ENCODE assay signal across 9 cellular contexts in the genomic region with DNA sequence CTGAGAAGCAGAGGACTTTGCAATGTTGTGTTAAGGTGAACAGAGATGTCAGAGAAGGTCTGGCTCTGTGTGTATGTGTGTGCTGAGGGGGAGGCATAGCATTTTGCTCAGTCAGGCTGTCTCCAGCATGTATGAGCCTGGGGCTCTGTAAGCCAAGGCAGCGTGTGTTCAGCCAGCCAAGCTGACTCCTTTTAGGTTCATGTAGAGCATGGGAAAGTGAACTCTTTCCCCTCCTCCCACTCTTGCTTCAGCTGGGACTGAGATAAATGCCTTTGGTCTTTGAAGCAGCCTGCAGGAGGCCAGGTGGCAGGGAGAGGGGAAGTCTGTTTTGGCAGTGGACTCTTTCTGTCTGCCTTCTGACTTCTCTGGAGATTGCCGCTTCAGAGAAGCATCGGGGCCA. TPM values are rescaled to one million over a fixed set of nuclear protein-coding genes. Genes with fewer than 3 reads are reported as not detected.
DNase-seq lines count a peak whose midpoint lies in the region; FAIRE-seq and TF ChIP-seq lines count a peak whose summit lies in the region.
"Had no signal": no experiment of that assay in that cellular context is flagged by ENCODE, and none has a peak within 500 bp of the region (broad histone marks: within the 10 kb centered on the region; RNA-seq: fewer than 3 reads in every experiment).

No MANE protein-coding gene starts in this region.

- no peak overlapping the region for H2AFZ ChIP-seq in hepatocyte

- H3K27ac ChIP-seq in hepatocyte (peak overlapping the region; percentile 70), spleen (peak overlapping the region in 7 of 8 donors; percentile 2 to 61 (median 29))

- TF ChIP-seq CTCF in hepatocyte (IDR thresholded peaks at IDR 0.05; ENCODE audit: poor library complexity) (no peak), spleen (IDR thresholded peaks at IDR 0.05 in 8 of 11, conservative IDR thresholded peaks at IDR 0.05 in 3 of 11) (no peak)

- TF ChIP-seq POLR2A in spleen (IDR thresholded peaks at IDR 0.05), result no peak
- TF ChIP-seq POLR2A in GM12892 (IDR thresholded peaks at IDR 0.05; ENCODE audit: low read depth, low read length), result no peak

- peaks cover 42% of the 10 kb centered on the region for H3K4me1 Mint-ChIP-seq in activated T-helper 1 cell treated with anti-CD3 and anti-CD28 coated beads, Interleukin-12 subunit alpha, Interleukin-12 subunit beta, Interleukin-2, Interleukin-4 antibody, amounts not matched to agents 30 ng/mL and 10 ng/mL and 1 ng/mL, durations not matched to agents 14 hours and 24 hours and 36 hours (ENCODE audit: low read depth)

- H4K20me1 ChIP-seq in hepatocyte (ENCODE audit: insufficient read depth, poor library complexity, severe bottlenecking), result no peaks in the 10 kb centered on the region

- H3K9me3 ChIP-seq in hepatocyte (ENCODE audit: low read depth), result no peaks in the 10 kb centered on the region
- H3K9me3 ChIP-seq in spleen, result no peaks in the 10 kb centered on the region

- H3K36me3 Mint-ChIP-seq in activated T-helper 1 cell treated with anti-CD3 and anti-CD28 coated beads, Interleukin-12 subunit alpha, Interleukin-12 subunit beta, Interleukin-2, Interleukin-4 antibody, amounts not matched to agents 30 ng/mL and 10 ng/mL and 1 ng/mL, durations not matched to agents 14 hours and 24 hours and 36 hours (ENCODE audit: low read depth), result peaks cover 14% of the 10 kb centered on the region

- intact Hi-C loops in activated T-helper 1 cell treated with anti-CD3 and anti-CD28 coated beads, Interleukin-12 subunit alpha, Interleukin-12 subunit beta, Interleukin-2, Interleukin-4 antibody, amounts not matched to agents 30 ng/mL and 10 ng/mL and 1 ng/mL, durations not matched to agents 14 hours and 24 hours and 36 hours (cut with micrococcal nuclease), result loop anchor here (10.0 kb wide), 2 partner anchors 473 to 1197 kb away; a partner anchor contains a TSS
- intact Hi-C loops in spleen (cut with DNase I; ENCODE audit: low total_unique reads), result no loop called here

- DNase-seq in NCI-H2227 (lab: John Stamatoyannopoulos, UW; ENCODE audit: unreplicated experiment) (peak; percentile 31), NCI-H2227 treated with DMSO at 0.1 percent for 48 hours (lab: John Stamatoyannopoulos, UW) (no peak), hepatocyte (ENCODE audit: low spot score) (peak; percentile 69), spleen (no peak), T-helper 2 cell (no peak), NOMO-1 (lab: John Stamatoyannopoulos, UW; ENCODE audit: unreplicated experiment in 2 of 2) (no peak), GM12892 (ENCODE audit: insufficient read length) (no peak)
- DNase-seq in activated T-helper 1 cell treated with anti-CD3 and anti-CD28 coated beads, Interleukin-12 subunit alpha, Interleukin-12 subunit beta, Interleukin-2, Interleukin-4 antibody, amounts not matched to agents 30 ng/mL and 10 ng/mL and 1 ng/mL, durations not matched to agents 14 hours and 24 hours and 36 hours (ENCODE audit: low spot score), result no peak
- DNase-seq: 8988T had no signal

- H3K27me3 ChIP-seq in hepatocyte, result no peaks in the 10 kb centered on the region
- H3K27me3 ChIP-seq in spleen (replicated peaks in 1 of 7), result no peaks in the 10 kb centered on the region

- H3K4me3 Mint-ChIP-seq in activated T-helper 1 cell treated with anti-CD3 and anti-CD28 coated beads, Interleukin-12 subunit alpha, Interleukin-12 subunit beta, Interleukin-2, Interleukin-4 antibody, amounts not matched to agents 30 ng/mL and 10 ng/mL and 1 ng/mL, durations not matched to agents 14 hours and 24 hours and 36 hours, result no peak overlapping the region

- no peak for FAIRE-seq in GM12892 (lab: Jason Lieb, UNC)

- H3K4me1 ChIP-seq in hepatocyte (ENCODE audit: insufficient read depth) (peaks cover 18% of the 10 kb centered on the region), spleen (peaks cover 5 to 63% (median 29%) of the 10 kb centered on the region in 6 donors)

- 45% methylated on average over 3 of the region's 3 CpGs for WGBS in hepatocyte (ENCODE audit: low lambda C conversion rate, missing lambda C conversion rate)
- 45 to 56% (median 47%) methylated on average over 3 of the region's 3 CpGs for WGBS in spleen, 5 donors

- peaks cover 51% of the 10 kb centered on the region for H3K79me2 ChIP-seq in hepatocyte

- no peaks in the 10 kb centered on the region for H3K9me2 ChIP-seq in hepatocyte (replicated peaks; ENCODE audit: insufficient read depth)

- peak overlapping the region; percentile 51 for H3K4me2 ChIP-seq in hepatocyte

- H3K4me3 ChIP-seq in hepatocyte (no peak overlapping the region), spleen (no peak overlapping the region)

- no peaks in the 10 kb centered on the region for H3K27me3 Mint-ChIP-seq in activated T-helper 1 cell treated with anti-CD3 and anti-CD28 coated beads, Interleukin-12 subunit alpha, Interleukin-12 subunit beta, Interleukin-2, Interleukin-4 antibody, amounts not matched to agents 30 ng/mL and 10 ng/mL and 1 ng/mL, durations not matched to agents 14 hours and 24 hours and 36 hours (ENCODE audit: insufficient read depth)

- H3K36me3 ChIP-seq in hepatocyte (replicated peaks; ENCODE audit: insufficient read depth, low read depth) (no peaks in the 10 kb centered on the region), spleen (no peaks in the 10 kb centered on the region)

- H3K9me3 Mint-ChIP-seq in activated T-helper 1 cell treated with anti-CD3 and anti-CD28 coated beads, Interleukin-12 subunit alpha, Interleukin-12 subunit beta, Interleukin-2, Interleukin-4 antibody, amounts not matched to agents 30 ng/mL and 10 ng/mL and 1 ng/mL, durations not matched to agents 14 hours and 24 hours and 36 hours, result no peaks in the 10 kb centered on the region

- H3K27ac Mint-ChIP-seq in activated T-helper 1 cell treated with anti-CD3 and anti-CD28 coated beads, Interleukin-12 subunit alpha, Interleukin-12 subunit beta, Interleukin-2, Interleukin-4 antibody, amounts not matched to agents 30 ng/mL and 10 ng/mL and 1 ng/mL, durations not matched to agents 14 hours and 24 hours and 36 hours, result peak overlapping the region; percentile 7

RNA-seq across cellular contexts. Expression of a gene that starts 3.8 kb away (rescaled TPM):
- total RNA-seq in activated T-helper 1 cell treated with anti-CD3 and anti-CD28 coated beads, Interleukin-12 subunit alpha, Interleukin-12 subunit beta, Interleukin-2, Interleukin-4 antibody, amounts not matched to agents 30 ng/mL and 10 ng/mL and 1 ng/mL, durations not matched to agents 14 hours and 24 hours and 36 hours, result 39.5 and 44.0 TPM in 2 replicates
- total RNA-seq in hepatocyte (6.2 and 17.5 TPM in 2 replicates), spleen (10 to 100 TPM in 5 of 7 donors, 1 to 10 TPM in 2; 5.5 to 12.8 (median 10.5) TPM)
- polyA plus RNA-seq in hepatocyte (12.3 and 15.7 TPM in 2 replicates), spleen (1 to 10 TPM; 3.0 to 6.0 (median 5.4) TPM)
- 14.1 TPM for polyA plus RNA-seq in GM12892 (2012; ENCODE audit: missing spikeins)

RNA-seq across cellular contexts. Expression of a gene that starts 4.0 kb away (rescaled TPM):
- 6.6 and 6.8 TPM in 2 replicates for total RNA-seq in activated T-helper 1 cell treated with anti-CD3 and anti-CD28 coated beads, Interleukin-12 subunit alpha, Interleukin-12 subunit beta, Interleukin-2, Interleukin-4 antibody, amounts not matched to agents 30 ng/mL and 10 ng/mL and 1 ng/mL, durations not matched to agents 14 hours and 24 hours and 36 hours
- total RNA-seq in hepatocyte (6.4 and 9.6 TPM in 2 replicates), spleen (1 to 10 TPM; 2.2 to 5.1 (median 4.2) TPM)
- polyA plus RNA-seq in hepatocyte (16.5 and 18.5 TPM in 2 replicates), spleen (1 to 10 TPM; 2.6 to 4.1 (median 3.2) TPM)
- 14.1 TPM for polyA plus RNA-seq in GM12892 (2012; ENCODE audit: missing spikeins)

RNA-seq across cellular contexts. Expression of a gene that starts 25.5 kb away (rescaled TPM):
- total RNA-seq in activated T-helper 1 cell treated with anti-CD3 and anti-CD28 coated beads, Interleukin-12 subunit alpha, Interleukin-12 subunit beta, Interleukin-2, Interleukin-4 antibody, amounts not matched to agents 30 ng/mL and 10 ng/mL and 1 ng/mL, durations not matched to agents 14 hours and 24 hours and 36 hours, result 19.4 and 20.0 TPM in 2 replicates
- total RNA-seq in hepatocyte (57.1 and 57.8 TPM in 2 replicates), spleen (100 to 1,000 TPM in 2 of 7 donors, 10 to 100 TPM in 5; 38.6 to 149 (median 55.4) TPM)
- polyA plus RNA-seq in hepatocyte (21.6 and 24.5 TPM in 2 replicates), spleen (10 to 100 TPM; 15.9 to 24.1 (median 16.1) TPM)
- polyA plus RNA-seq in GM12892 (2012; ENCODE audit: missing spikeins), result 9.7 TPM

Comparison
In these comparisons a context has a peak if more than half of its experiments do, and no peak if none do; other contexts are left out.
1. DNase-seq: peak in NCI-H2227 (single experiment) and hepatocyte (single experiment); none in NCI-H2227 treated with DMSO at 0.1 percent for 48 hours (single experiment), activated T-helper 1 cell treated with anti-CD3 and anti-CD28 coated beads, Interleukin-12 subunit alpha, Interleukin-12 subunit beta, Interleukin-2, Interleukin-4 antibody, amounts not matched to agents 30 ng/mL and 10 ng/mL and 1 ng/mL, durations not matched to agents 14 hours and 24 hours and 36 hours (single experiment), spleen (single experiment), T-helper 2 cell (0 of 5), NOMO-1 (0 of 2) and GM12892 (single experiment).